ENCODE assay signal across 8 cellular contexts in genomic region chr18:23437357-23438045, GRCh38. TPM values are rescaled to one million over a fixed set of nuclear protein-coding genes. Genes with fewer than 3 reads are reported as not detected.
DNase-seq lines count a peak whose midpoint lies in the region; ATAC-seq and TF ChIP-seq lines count a peak whose summit lies in the region.

No MANE protein-coding gene starts in this region.

- peak overlapping the region; percentile 91 for H3K4me3 Mint-ChIP-seq in activated T-cell treated with anti-CD3 and anti-CD28 coated beads, Interleukin-2, amount 50 U/mL, for 4 hours

- peak overlapping the region; percentile 92 for H3K4me2 ChIP-seq in OCI-LY7 (ENCODE audit: low read length)

- BruUV-seq in OCI-LY7 (replicated peaks; lab: Mats Ljungman, UMichigan) = TSS peak; percentile 81

- H3K79me2 ChIP-seq in OCI-LY7 (ENCODE audit: insufficient read depth, low read depth, low read length) = peaks cover 11% of the 10 kb centered on the region; the same call in 1 of the 2 replicates

- 0 to 1% methylated on average over 41 to 42 of the region's 42 CpGs for WGBS in esophagus, 2 donors

- H3K9me3 Mint-ChIP-seq in activated T-cell treated with anti-CD3 and anti-CD28 coated beads, Interleukin-2, amount 50 U/mL, for 4 hours = no peaks in the 10 kb centered on the region

- H3K9me2 ChIP-seq in OCI-LY7 (ENCODE audit: insufficient read depth, low read length) = no peaks in the 10 kb centered on the region

- H3K27ac ChIP-seq in OCI-LY7 (ENCODE audit: low read depth, low read length, poor library complexity, severe bottlenecking) = no peak overlapping the region
- peak overlapping the region; percentile 27 to 53 for H3K27ac ChIP-seq in esophagus (ENCODE audit: low read depth in 2 of 2, low read length in 1 of 2)
- H3K27ac ChIP-seq in mucosa of rectum (ENCODE audit: low read depth in 2 of 2, low read length in 2 of 2) = peak overlapping the region; percentile 43 to 51

- DNase-seq in D341Med (ENCODE audit: low spot score) = peak; percentile 99
- DNase-seq in HT-29 (ENCODE audit: low spot score) = peak; percentile 65
- peak; percentile 86 for DNase-seq in OCI-LY7 (ENCODE audit: low spot score)
- DNase-seq in activated T-cell treated with anti-CD3 and anti-CD28 coated beads, Interleukin-2, amount 50 U/mL, for 4 hours = peak; percentile 72
- peak; percentile 62 to 67 for DNase-seq in stimulated activated CD8-positive, alpha-beta memory T cell treated with anti-CD3 and anti-CD28 coated beads, Interleukin-4, amount 100 ng/mL, for 4 hours (ENCODE audit: low read depth in 2 of 2, low spot score in 1 of 2)

- H3K27me3 ChIP-seq in esophagus (ENCODE audit: control insufficient read depth in 1 of 2, insufficient read depth in 2 of 2, low read length in 2 of 2) (no peaks in the 10 kb centered on the region), mucosa of rectum (ENCODE audit: control insufficient read depth in 2 of 2, insufficient read depth in 2 of 2, low read length in 2 of 2) (no peaks in the 10 kb centered on the region)

- POLR2A ChIA-PET in OCI-LY7 (lab: Charles Lee) = no interaction called here

- peaks cover 11% of the 10 kb centered on the region for H3K4me1 Mint-ChIP-seq in activated T-cell treated with anti-CD3 and anti-CD28 coated beads, Interleukin-2, amount 50 U/mL, for 4 hours (ENCODE audit: low read depth)

- intact Hi-C loops in OCI-LY7 (cut with micrococcal nuclease; ENCODE audit: unreplicated experiment) = no loop called here

- H3K4me1 ChIP-seq in OCI-LY7 (ENCODE audit: insufficient read depth, low read length, poor library complexity, severe bottlenecking) (peaks cover 11% of the 10 kb centered on the region), esophagus (ENCODE audit: control insufficient read depth in 2 of 2, insufficient read depth in 2 of 2, low read length in 1 of 2) (no peaks in the 10 kb centered on the region), mucosa of rectum (ENCODE audit: control insufficient read depth in 2 of 2, insufficient read depth in 2 of 2, low read length in 2 of 2) (peaks cover 3 to 13% of the 10 kb centered on the region in 2 donors)

- no peaks in the 10 kb centered on the region for H4K20me1 ChIP-seq in OCI-LY7 (ENCODE audit: insufficient read depth, low read length)

- CTCF ChIA-PET in OCI-LY7 (lab: Charles Lee; ENCODE audit: unreplicated experiment) = no interaction called here

- TF ChIP-seq CTCF in OCI-LY7 (conservative IDR thresholded peaks at IDR 0.05; ENCODE audit: low read length) = no peak

- H3K9ac ChIP-seq in mucosa of rectum (ENCODE audit: low read depth in 1 of 2, low read length in 2 of 2) = peak overlapping the region; percentile 79 to 83

- H3K36me3 ChIP-seq in OCI-LY7 (ENCODE audit: insufficient read depth, low read length) = 0 out of 2 replicates have a peak, but pooled peaks cover 6% of the 10 kb centered on the region
- H3K36me3 ChIP-seq in esophagus (ENCODE audit: control insufficient read depth in 2 of 2, insufficient read depth in 2 of 2, low read length in 1 of 2) = no peaks in the 10 kb centered on the region
- no peaks in the 10 kb centered on the region for H3K36me3 ChIP-seq in mucosa of rectum (ENCODE audit: control insufficient read depth in 2 of 2, insufficient read depth in 2 of 2, low read length in 2 of 2)

- no peaks in the 10 kb centered on the region for H3K27me3 Mint-ChIP-seq in activated T-cell treated with anti-CD3 and anti-CD28 coated beads, Interleukin-2, amount 50 U/mL, for 4 hours (ENCODE audit: low read depth)

- H2AFZ ChIP-seq in OCI-LY7 (ENCODE audit: low read length) = peak overlapping the region; percentile 98

- H3K4me3 ChIP-seq in OCI-LY7 (ENCODE audit: low read depth, low read length, poor library complexity, severe bottlenecking) (peak overlapping the region; percentile 95), esophagus (ENCODE audit: low read depth in 1 of 2, low read length in 2 of 2) (peak overlapping the region; percentile 73 to 88), mucosa of rectum (ENCODE audit: low read length in 2 of 2) (peak overlapping the region; percentile 95)

- 0 out of 2 replicates have a peak, but pooled peaks cover 9% of the 10 kb centered on the region for H3K9me3 ChIP-seq in OCI-LY7 (ENCODE audit: low read length)
- H3K9me3 ChIP-seq in esophagus (ENCODE audit: control insufficient read depth in 2 of 2, insufficient read depth in 1 of 2, low read depth in 1 of 2, low read length in 1 of 2) = no peaks in the 10 kb centered on the region
- H3K9me3 ChIP-seq in mucosa of rectum (ENCODE audit: control insufficient read depth in 2 of 2, low read length in 2 of 2) = no peaks in the 10 kb centered on the region

- ATAC-seq in GM19467 (IDR thresholded peaks at IDR 0.05; ENCODE audit: unreplicated experiment) = peak; percentile 95
- peak; percentile 99 to 100 for ATAC-seq in activated T-cell treated with anti-CD3 and anti-CD28 coated beads, Interleukin-2, amount 50 U/mL, for 4 hours

- H3K36me3 Mint-ChIP-seq in activated T-cell treated with anti-CD3 and anti-CD28 coated beads, Interleukin-2, amount 50 U/mL, for 4 hours (ENCODE audit: insufficient read depth) = no peaks in the 10 kb centered on the region

RNA-seq across cellular contexts. Expression of gene RIOK3, which starts 15.6 kb away (rescaled TPM):
- 13.5 and 14.2 TPM in 2 replicates for total RNA-seq in HT-29 (2014; rRNA removed; shearing (Covaris generic))
- 18.1 and 26.6 TPM in 2 replicates for total RNA-seq in OCI-LY7 (2014; rRNA removed; shearing (Covaris generic))
- total RNA-seq in OCI-LY7 (2022) = 52.2 and 52.4 TPM in 2 replicates
- 10 to 100 TPM; 42.9 to 55.4 (median 50.8) TPM for total RNA-seq in activated T-cell treated with anti-CD3 and anti-CD28 coated beads, Interleukin-2, amount 50 U/mL, for 4 hours
- 100 to 1,000 TPM in 1 of 2 donors, 10 to 100 TPM in 1; 74.1 to 147 TPM for polyA plus RNA-seq in esophagus
